In the genomic region with DNA sequence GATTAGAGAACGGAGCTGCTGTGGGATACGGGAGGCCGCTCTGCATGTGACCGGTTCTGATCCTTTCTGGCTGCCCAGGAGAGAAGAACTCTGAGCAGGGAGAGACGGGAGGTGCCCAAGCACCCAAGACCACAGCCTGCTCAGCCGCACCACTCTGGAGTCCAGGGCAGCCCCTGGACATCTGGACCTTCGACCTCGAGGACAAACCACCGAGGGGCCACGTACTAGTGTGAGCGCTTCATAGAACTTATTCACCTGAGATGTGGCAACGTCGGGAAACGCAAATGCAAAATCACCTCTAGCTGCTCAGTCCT, we compare ENCODE assay signal across 12 cellular contexts. TPM values are rescaled to one million over a fixed set of nuclear protein-coding genes. Genes with fewer than 3 reads are reported as not detected.
DNase-seq lines count a peak whose midpoint lies in the region; ATAC-seq and TF ChIP-seq lines count a peak whose summit lies in the region.
"Had no signal": no experiment of that assay in that cellular context is flagged by ENCODE, and none has a peak within 500 bp of the region (broad histone marks: within the 10 kb centered on the region; RNA-seq: fewer than 3 reads in every experiment).

No MANE protein-coding gene starts in this region.

- peak; percentile 1 for ATAC-seq in GM18909 (IDR thresholded peaks at IDR 0.05; ENCODE audit: poor library complexity, unreplicated experiment)
- ATAC-seq in memory B cell (ENCODE audit: low read depth): no peak
- no peak for ATAC-seq in GM21447 (IDR thresholded peaks at IDR 0.05; ENCODE audit: unreplicated experiment)

- H3K36me3 Mint-ChIP-seq in activated naive CD8-positive, alpha-beta T cell treated with anti-CD3 and anti-CD28 coated beads for 36 hours: peaks cover 30% of the 10 kb centered on the region
- peaks cover 1% of the 10 kb centered on the region for H3K36me3 Mint-ChIP-seq in memory B cell
- peaks cover 21% of the 10 kb centered on the region for H3K36me3 Mint-ChIP-seq in endothelial cell (ENCODE audit: low read depth, unreplicated experiment)

- peaks cover 31% of the 10 kb centered on the region for H3K36me3 ChIP-seq in BLaER1

- in situ Hi-C loops in G401 (cut with HindIII; ENCODE audit: low sequenced_read_pairs): no loop called here

- peak overlapping the region; percentile 57; the same call in 1 of the 2 replicates for H3K4me3 ChIP-seq in BLaER1
- H3K4me3 ChIP-seq: SK-N-MC had no signal

- peaks cover 82% of the 10 kb centered on the region for H4K20me1 ChIP-seq in BLaER1

- peak overlapping the region; percentile 89 for H3K4me3 Mint-ChIP-seq in activated naive CD8-positive, alpha-beta T cell treated with anti-CD3 and anti-CD28 coated beads for 36 hours
- H3K4me3 Mint-ChIP-seq in memory B cell (peak overlapping the region; percentile 79), endothelial cell (ENCODE audit: unreplicated experiment) (no peak overlapping the region)

- peaks cover 17% of the 10 kb centered on the region for H3K27me3 ChIP-seq in BLaER1
- H3K27me3 ChIP-seq: brain microvascular endothelial cell had no signal

- H3K4me1 ChIP-seq in BLaER1: peaks cover 81% of the 10 kb centered on the region

- peak overlapping the region; percentile 71 for H3K27ac ChIP-seq in BLaER1
- H3K27ac ChIP-seq: SK-N-MC had no signal

- no peaks in the 10 kb centered on the region for H3K27me3 Mint-ChIP-seq in activated naive CD8-positive, alpha-beta T cell treated with anti-CD3 and anti-CD28 coated beads for 36 hours
- H3K27me3 Mint-ChIP-seq in memory B cell: no peaks in the 10 kb centered on the region
- H3K27me3 Mint-ChIP-seq in endothelial cell (ENCODE audit: unreplicated experiment): peaks cover 22% of the 10 kb centered on the region

- DNase-seq in activated naive CD8-positive, alpha-beta T cell treated with anti-CD3 and anti-CD28 coated beads for 36 hours: no peak
- DNase-seq in memory B cell (ENCODE audit: low spot score in 2 of 2) (peak in 1 of 2 donors; percentile 26), MV-4-11 (lab: John Stamatoyannopoulos, UW) (no peak), endothelial cell (ENCODE audit: low spot score) (no peak), G401 (ENCODE audit: low spot score) (no peak)
- DNase-seq: NCI-H524 had no signal

- peaks cover 49% of the 10 kb centered on the region for H3K4me1 Mint-ChIP-seq in activated naive CD8-positive, alpha-beta T cell treated with anti-CD3 and anti-CD28 coated beads for 36 hours
- H3K4me1 Mint-ChIP-seq in memory B cell: peaks cover 44% of the 10 kb centered on the region
- peaks cover 48% of the 10 kb centered on the region for H3K4me1 Mint-ChIP-seq in endothelial cell (ENCODE audit: unreplicated experiment)

- H3K4me2 ChIP-seq in BLaER1: peak overlapping the region; percentile 95

- no peaks in the 10 kb centered on the region for H3K9me3 ChIP-seq in BLaER1

- H3K27ac Mint-ChIP-seq in activated naive CD8-positive, alpha-beta T cell treated with anti-CD3 and anti-CD28 coated beads for 36 hours: peak overlapping the region; percentile 95
- H3K27ac Mint-ChIP-seq in memory B cell (peak overlapping the region; percentile 62), endothelial cell (ENCODE audit: unreplicated experiment) (no peak overlapping the region)

- no peaks in the 10 kb centered on the region for H3K9me3 Mint-ChIP-seq in activated naive CD8-positive, alpha-beta T cell treated with anti-CD3 and anti-CD28 coated beads for 36 hours
- H3K9me3 Mint-ChIP-seq in memory B cell: no peaks in the 10 kb centered on the region
- no peaks in the 10 kb centered on the region for H3K9me3 Mint-ChIP-seq in endothelial cell (ENCODE audit: unreplicated experiment)

- peak overlapping the region; percentile 63 for H3K9ac ChIP-seq in BLaER1

- TF ChIP-seq CTCF in endothelial cell (IDR thresholded peaks at IDR 0.05; ENCODE audit: unreplicated experiment): no peak

RNA-seq across cellular contexts. Expression of a gene that starts 5.9 kb away (rescaled TPM):
- total RNA-seq in activated naive CD8-positive, alpha-beta T cell treated with anti-CD3 and anti-CD28 coated beads for 36 hours: 10 to 100 TPM; 58.7 to 59.0 TPM
- total RNA-seq in endothelial cell (ENCODE audit: unreplicated experiment): 74.2 TPM
- 22.3 and 31.3 TPM in 2 replicates for total RNA-seq in G401 (2014; rRNA removed; shearing (Covaris generic))

RNA-seq across cellular contexts. Expression of a gene that starts 6.0 kb away (rescaled TPM):
- 10 to 100 TPM; 59.7 to 62.7 TPM for total RNA-seq in activated naive CD8-positive, alpha-beta T cell treated with anti-CD3 and anti-CD28 coated beads for 36 hours
- 20.8 TPM for total RNA-seq in endothelial cell (ENCODE audit: unreplicated experiment)
- total RNA-seq in G401 (2014; rRNA removed; shearing (Covaris generic)): 14.7 and 21.8 TPM in 2 replicates

RNA-seq across cellular contexts. Expression of a gene that starts 14.0 kb away (rescaled TPM):
- 1 to 10 TPM; 2.0 to 2.2 TPM for total RNA-seq in activated naive CD8-positive, alpha-beta T cell treated with anti-CD3 and anti-CD28 coated beads for 36 hours
- 2.6 TPM for total RNA-seq in endothelial cell (ENCODE audit: unreplicated experiment)
- 0.18 and 0.88 TPM in 2 replicates for total RNA-seq in G401 (2014; rRNA removed; shearing (Covaris generic))
- total RNA-seq: osteocyte had no signal

RNA-seq across cellular contexts. Expression of a gene that starts 37.4 kb away (rescaled TPM):
- 10 to 100 TPM; 53.3 to 56.6 TPM for total RNA-seq in activated naive CD8-positive, alpha-beta T cell treated with anti-CD3 and anti-CD28 coated beads for 36 hours
- 123 TPM for total RNA-seq in endothelial cell (ENCODE audit: unreplicated experiment)
- 48.9 and 63.5 TPM in 2 replicates for total RNA-seq in G401 (2014; rRNA removed; shearing (Covaris generic))

RNA-seq across cellular contexts. Expression of a gene that starts 49.4 kb away (rescaled TPM):
- total RNA-seq in activated naive CD8-positive, alpha-beta T cell treated with anti-CD3 and anti-CD28 coated beads for 36 hours: 100 to 1,000 TPM; 197 to 204 TPM
- 140 TPM for total RNA-seq in endothelial cell (ENCODE audit: unreplicated experiment)
- 299 and 403 TPM in 2 replicates for total RNA-seq in G401 (2014; rRNA removed; shearing (Covaris generic))
